Comparison of ENCODE assay signal across 8 cellular contexts in the genomic region with DNA sequence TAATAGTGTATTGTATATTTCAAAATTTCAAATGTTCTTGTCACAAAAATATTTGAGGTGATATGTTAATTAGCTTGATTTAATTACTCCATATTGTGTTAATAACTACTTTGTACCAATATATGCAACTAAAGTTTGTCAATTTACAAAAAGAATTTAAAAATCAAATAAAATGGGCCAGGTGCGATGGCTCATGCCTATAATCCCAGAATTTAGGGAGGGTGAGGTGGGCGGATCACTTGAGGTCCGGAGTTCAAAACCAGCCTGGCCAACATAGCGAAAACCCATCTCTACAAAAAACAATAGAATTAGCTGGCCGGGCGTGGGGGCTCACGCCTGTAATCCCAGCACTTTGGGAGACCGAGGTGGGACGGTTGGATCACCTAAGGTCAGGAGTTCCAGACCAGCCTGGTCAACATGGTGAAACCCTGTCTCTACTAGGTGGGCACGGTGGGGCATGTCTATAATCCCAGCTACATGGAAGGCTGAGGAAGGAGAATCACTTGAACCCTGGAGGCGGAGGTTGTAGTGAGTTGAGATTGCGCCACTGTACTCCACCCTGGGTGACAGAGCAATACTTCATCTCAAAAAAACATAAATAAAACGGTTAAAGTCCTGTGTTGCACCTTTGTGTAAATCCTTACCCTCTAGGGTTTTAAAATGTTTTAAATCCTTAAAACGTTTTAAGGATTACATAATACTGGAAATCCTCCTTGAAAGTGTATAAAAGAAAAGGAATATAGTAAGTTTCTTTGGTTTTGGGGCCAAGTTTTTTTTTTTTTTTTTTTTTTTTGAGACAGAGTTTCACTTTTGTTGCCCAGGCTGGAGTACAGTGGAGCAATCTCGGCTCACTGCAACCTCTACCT. TPM values are rescaled to one million over a fixed set of nuclear protein-coding genes. Genes with fewer than 3 reads are reported as not detected.
DNase-seq lines count a peak whose midpoint lies in the region; ATAC-seq and TF ChIP-seq lines count a peak whose summit lies in the region.

No MANE protein-coding gene starts in this region.

- H3K4me3 Mint-ChIP-seq in T-helper 17 cell, result peak overlapping the region; percentile 94
- H3K4me3 Mint-ChIP-seq in stimulated activated effector memory CD8-positive, alpha-beta T cell treated with anti-CD3 and anti-CD28 coated beads, Interleukin-12 subunit alpha, Interleukin-12 subunit beta, amount 100 ng/mL, for 72 hours, result peak overlapping the region; percentile 87

- peaks cover 48% of the 10 kb centered on the region for H3K79me2 ChIP-seq in SK-N-SH (ENCODE audit: insufficient read depth)

- no peak overlapping the region for H2AFZ ChIP-seq in SK-N-SH (ENCODE audit: low read depth)

- no peak overlapping the region; the same call in 1 of the 2 replicates for H3K9ac ChIP-seq in SK-N-SH

- TF ChIP-seq EP300 in SK-N-SH (IDR thresholded peaks at IDR 0.05; ENCODE audit: borderline replicate concordance in 1 of 2, low read depth in 1 of 2, low read length in 1 of 2) (no peak), gastroesophageal sphincter (IDR thresholded peaks at IDR 0.05) (no peak)

- peaks cover 8% of the 10 kb centered on the region for H4K20me1 ChIP-seq in SK-N-SH (ENCODE audit: insufficient read depth)

- H3K4me3 ChIP-seq in SK-N-SH (ENCODE audit: low read depth in 2 of 2, low read length in 1 of 2), result peak overlapping the region in 1 of 2 experiments; percentile 71; a peak in 2 of 4 replicates
- H3K4me3 ChIP-seq in gastroesophageal sphincter, result peak overlapping the region; percentile 63 to 93

- CTCF ChIA-PET in SK-N-SH (lab: Yijun Ruan, JAX), result interaction anchor here (1.2 to 2.8 kb wide), 8 partner anchors 18 to 233 kb away, joined by 5 to 45 read pairs (median 16); a partner anchor contains a TSS

- no peaks in the 10 kb centered on the region for H3K9me3 Mint-ChIP-seq in stimulated activated effector memory CD8-positive, alpha-beta T cell treated with anti-CD3 and anti-CD28 coated beads, Interleukin-12 subunit alpha, Interleukin-12 subunit beta, amount 100 ng/mL, for 72 hours

- DNase-seq in SK-N-SH, result no peak
- no peak for DNase-seq in T-helper 17 cell
- no peak for DNase-seq in stimulated activated effector memory CD8-positive, alpha-beta T cell treated with anti-CD3 and anti-CD28 coated beads, Interleukin-12 subunit alpha, Interleukin-12 subunit beta, amount 100 ng/mL, for 72 hours (ENCODE audit: low spot score in 2 of 2)
- DNase-seq in NCI-H2227 (lab: John Stamatoyannopoulos, UW; ENCODE audit: unreplicated experiment), result no peak
- DNase-seq in NCI-H1930 (lab: John Stamatoyannopoulos, UW), result no peak

- H3K27me3 Mint-ChIP-seq in T-helper 17 cell, result no peaks in the 10 kb centered on the region

- peaks cover 9 to 10% of the 10 kb centered on the region in 2 experiments; a peak in 2 of 4 replicates for H3K4me1 ChIP-seq in SK-N-SH (ENCODE audit: control insufficient read depth in 1 of 2, insufficient read depth in 2 of 2, low read depth in 1 of 2, low read length in 1 of 2)
- H3K4me1 ChIP-seq in gastroesophageal sphincter, result peaks cover 4 to 54% (median 23%) of the 10 kb centered on the region in 3 donors

- H3K36me3 Mint-ChIP-seq in T-helper 17 cell (ENCODE audit: low read depth), result peaks cover 2% of the 10 kb centered on the region
- peaks cover 62% of the 10 kb centered on the region for H3K36me3 Mint-ChIP-seq in stimulated activated effector memory CD8-positive, alpha-beta T cell treated with anti-CD3 and anti-CD28 coated beads, Interleukin-12 subunit alpha, Interleukin-12 subunit beta, amount 100 ng/mL, for 72 hours

- H3K4me1 Mint-ChIP-seq in T-helper 17 cell, result peaks cover 31% of the 10 kb centered on the region
- H3K4me1 Mint-ChIP-seq in stimulated activated effector memory CD8-positive, alpha-beta T cell treated with anti-CD3 and anti-CD28 coated beads, Interleukin-12 subunit alpha, Interleukin-12 subunit beta, amount 100 ng/mL, for 72 hours, result peaks cover 36% of the 10 kb centered on the region

- POLR2A ChIA-PET in SK-N-SH (lab: Yijun Ruan, JAX), result interaction anchor here (0.7 to 1.3 kb wide), 2 partner anchors 106 to 1140 kb away, joined by 3 read pairs; no protein-coding TSS in a partner anchor

- TF ChIP-seq CTCF in SK-N-SH (IDR thresholded peaks at IDR 0.05) (no peak), gastroesophageal sphincter (IDR thresholded peaks at IDR 0.05) (no peak)

- no peak overlapping the region for H3K27ac ChIP-seq in SK-N-SH (ENCODE audit: low read depth in 2 of 2, low read length in 1 of 2)
- H3K27ac ChIP-seq in gastroesophageal sphincter, result peak overlapping the region in 3 of 4 donors; percentile 90 to 95 (median 95)

- H3K9me2 ChIP-seq in SK-N-SH, result no peaks in the 10 kb centered on the region

- H3K27ac Mint-ChIP-seq in T-helper 17 cell, result no peak overlapping the region
- peak overlapping the region; percentile 86 for H3K27ac Mint-ChIP-seq in stimulated activated effector memory CD8-positive, alpha-beta T cell treated with anti-CD3 and anti-CD28 coated beads, Interleukin-12 subunit alpha, Interleukin-12 subunit beta, amount 100 ng/mL, for 72 hours

- TF ChIP-seq POLR2A in gastroesophageal sphincter (IDR thresholded peaks at IDR 0.05), result no peak

- H3K27me3 ChIP-seq in SK-N-SH (ENCODE audit: insufficient read depth), result no peaks in the 10 kb centered on the region
- no peaks in the 10 kb centered on the region for H3K27me3 ChIP-seq in gastroesophageal sphincter

- WGBS in SK-N-SH (ENCODE audit: low lambda C conversion rate), result 89% methylated on average over 15 of the region's 15 CpGs
- 68 to 72% methylated on average over 6 to 10 of the region's 15 CpGs for WGBS in gastroesophageal sphincter (ENCODE audit: low coverage in 1 of 2), 2 donors

- H3K4me2 ChIP-seq in SK-N-SH, result peak overlapping the region; percentile 80

- H3K9me3 ChIP-seq in SK-N-SH (no peaks in the 10 kb centered on the region), T-helper 17 cell (ENCODE audit: control insufficient read depth, low read length, poor library complexity, severe bottlenecking) (no peaks in the 10 kb centered on the region), gastroesophageal sphincter (no peaks in the 10 kb centered on the region)

- no peak for ATAC-seq in SK-N-SH treated with all-trans-retinoic acid at 6 μM for 48 hours
- no peak for ATAC-seq in T-helper 17 cell
- ATAC-seq in gastroesophageal sphincter, result no peak
- no peak for ATAC-seq in stimulated activated effector memory CD8-positive, alpha-beta T cell treated with anti-CD3 and anti-CD28 coated beads, Interleukin-12 subunit alpha, Interleukin-12 subunit beta, amount 100 ng/mL, for 72 hours
- no peak for ATAC-seq in activated CD4-positive, CD25-positive, alpha-beta regulatory T cell treated with anti-CD3 and anti-CD28 coated beads, Interleukin-2, amount 50 U/mL, for 24 hours

- H3K36me3 ChIP-seq in SK-N-SH (replicated peaks in 1 of 2; ENCODE audit: control insufficient read depth in 1 of 2, insufficient read depth in 2 of 2, low read length in 1 of 2), result peaks cover 0 to 6% of the 10 kb centered on the region in 2 experiments
- H3K36me3 ChIP-seq in gastroesophageal sphincter, result peaks cover 0 to under 1% of the 10 kb centered on the region in 2 donors

- H3F3A ChIP-seq in SK-N-SH (replicated peaks; ENCODE audit: insufficient read depth), result peaks cover 18% of the 10 kb centered on the region

- TF ChIP-seq RAD21 in SK-N-SH (IDR thresholded peaks at IDR 0.05; ENCODE audit: low read length), result no peak

TF ChIP-seq in SK-N-SH, 30 proteins besides CTCF, POLR2A, EP300 and RAD21 (continues in another document):
- TF ChIP-seq, protein P1, sequence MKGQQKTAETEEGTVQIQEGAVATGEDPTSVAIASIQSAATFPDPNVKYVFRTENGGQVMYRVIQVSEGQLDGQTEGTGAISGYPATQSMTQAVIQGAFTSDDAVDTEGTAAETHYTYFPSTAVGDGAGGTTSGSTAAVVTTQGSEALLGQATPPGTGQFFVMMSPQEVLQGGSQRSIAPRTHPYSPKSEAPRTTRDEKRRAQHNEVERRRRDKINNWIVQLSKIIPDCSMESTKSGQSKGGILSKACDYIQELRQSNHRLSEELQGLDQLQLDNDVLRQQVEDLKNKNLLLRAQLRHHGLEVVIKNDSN (IDR thresholded peaks at IDR 0.05; ENCODE audit: borderline replicate concordance, low read depth), result no peak
- no peak for TF ChIP-seq GATA2 (CRISPR knock-in tag; IDR thresholded peaks at IDR 0.05)
- TF ChIP-seq RFX5 (IDR thresholded peaks at IDR 0.05; ENCODE audit: low read length), result no peak

RNA-seq across cellular contexts. Expression of a gene that starts 4.0 kb away (rescaled TPM):
- 52.4 and 96.3 TPM in 2 replicates for polyA plus RNA-seq in SK-N-SH (2012; rRNA removed)
- 52.5 and 64.0 TPM in 2 replicates for polyA plus RNA-seq in SK-N-SH (2012; cell fraction: cytosol; rRNA removed)
- polyA plus RNA-seq in SK-N-SH (2012; cell fraction: nucleus; rRNA removed), result 58.0 and 64.5 TPM in 2 replicates
- total RNA-seq in T-helper 17 cell (10 to 100 TPM; 18.0 to 20.5 TPM), gastroesophageal sphincter (100 to 1,000 TPM; 198 to 260 (median 219) TPM)

RNA-seq across cellular contexts. Expression of a gene that starts 16.2 kb away (rescaled TPM):
- polyA plus RNA-seq in SK-N-SH (2012; rRNA removed), result 71.1 and 119 TPM in 2 replicates
- 53.6 and 67.5 TPM in 2 replicates for polyA plus RNA-seq in SK-N-SH (2012; cell fraction: cytosol; rRNA removed)
- 83.3 and 95.8 TPM in 2 replicates for polyA plus RNA-seq in SK-N-SH (2012; cell fraction: nucleus; rRNA removed)
- 10 to 100 TPM; 15.1 to 20.2 TPM for total RNA-seq in T-helper 17 cell
- total RNA-seq in gastroesophageal sphincter, result 100 to 1,000 TPM; 287 to 496 (median 351) TPM

RNA-seq across cellular contexts. Expression of a gene that starts 16.5 kb away (rescaled TPM):
- polyA plus RNA-seq in SK-N-SH (2012; rRNA removed), result 0.69 and 0.83 TPM in 2 replicates
- 0.79 and 0.85 TPM in 2 replicates for polyA plus RNA-seq in SK-N-SH (2012; cell fraction: cytosol; rRNA removed)
- polyA plus RNA-seq in SK-N-SH (2012; cell fraction: nucleus; rRNA removed), result 0.39 and 0.54 TPM in 2 replicates
- 1 to 10 TPM; 3.4 to 3.5 TPM for total RNA-seq in T-helper 17 cell
- total RNA-seq in gastroesophageal sphincter, result 1 to 10 TPM; 1.9 to 3.9 (median 2.6) TPM

RNA-seq across cellular contexts. Expression of a gene that starts 24.8 kb away (rescaled TPM):
- polyA plus RNA-seq in SK-N-SH (2012; rRNA removed), result 47.8 and 79.1 TPM in 2 replicates
- 55.5 and 67.6 TPM in 2 replicates for polyA plus RNA-seq in SK-N-SH (2012; cell fraction: cytosol; rRNA removed)
- 18.5 and 22.9 TPM in 2 replicates for polyA plus RNA-seq in SK-N-SH (2012; cell fraction: nucleus; rRNA removed)
- 10 to 100 TPM; 20.9 to 22.5 TPM for total RNA-seq in T-helper 17 cell
- total RNA-seq in gastroesophageal sphincter, result 10 to 100 TPM; 18.0 to 31.7 (median 28.5) TPM

RNA-seq across cellular contexts. Expression of a gene that starts 31.0 kb away (rescaled TPM):
- polyA plus RNA-seq in SK-N-SH (2012; rRNA removed), result 42.2 and 43.0 TPM in 2 replicates
- 26.4 and 32.7 TPM in 2 replicates for polyA plus RNA-seq in SK-N-SH (2012; cell fraction: cytosol; rRNA removed)
- polyA plus RNA-seq in SK-N-SH (2012; cell fraction: nucleus; rRNA removed), result 31.9 and 35.3 TPM in 2 replicates
- 10 to 100 TPM; 27.1 to 29.6 TPM for total RNA-seq in T-helper 17 cell
- 10 to 100 TPM; 28.2 to 39.1 (median 30.5) TPM for total RNA-seq in gastroesophageal sphincter

Comparison
In these comparisons a context has a peak if more than half of its experiments do, and no peak if none do; other contexts are left out.
1. H3K27ac ChIP-seq: peak in gastroesophageal sphincter (3 of 4); none in SK-N-SH (0 of 2).
2. RNA of a gene that starts 4.0 kb away (total RNA-seq): 198 to 260 TPM in gastroesophageal sphincter; 18.0 to 20.5 TPM in T-helper 17 cell; every median in the first group is over 4 times any median in the second.
3. RNA of a gene that starts 16.2 kb away (total RNA-seq): 287 to 496 TPM in gastroesophageal sphincter; 15.1 to 20.2 TPM in T-helper 17 cell; every median in the first group is over 10 times any median in the second.